8 cellular contexts compared by ENCODE assay signal in genomic region chr15:81323944-81324881, GRCh38. TPM values are rescaled to one million over a fixed set of nuclear protein-coding genes. Genes with fewer than 3 reads are reported as not detected.
DNase-seq lines count a peak whose midpoint lies in the region; ATAC-seq and TF ChIP-seq lines count a peak whose summit lies in the region.

Gene STARD5, minus strand, starts transcription at chr15:81324141. Its CDS starts 42 bp downstream, at chr15:81324099.

- intact Hi-C loops in esophagus squamous epithelium (cut with DNase I), result no loop called here

- in situ Hi-C loops in KBM-7 (cut with MboI; ENCODE audit: low pct_unique_long_range_greater_than_20kb, low sequenced_read_pairs), result no loop called here

- peak; percentile 99 for ATAC-seq in GM21723 (IDR thresholded peaks at IDR 0.05; ENCODE audit: unreplicated experiment)

- H3K9me3 ChIP-seq in esophagus squamous epithelium, result no peaks in the 10 kb centered on the region

- H3K27ac ChIP-seq in esophagus squamous epithelium, result peak within 1 kb of the TSS; percentile 91 to 95 (median 93)

- H3K4me3 ChIP-seq in esophagus squamous epithelium, result peak within 1 kb of the TSS; percentile 51 to 90 (median 80)

- H3K27me3 ChIP-seq in esophagus squamous epithelium, result no peaks in the 10 kb centered on the region

- 0 to 1% methylated on average over 11 to 18 of the region's 67 CpGs for WGBS in esophagus squamous epithelium, 2 donors

- peaks cover 0 to 25% (median 5%) of the 10 kb centered on the region in 3 donors for H3K36me3 ChIP-seq in esophagus squamous epithelium

- no peak for TF ChIP-seq CTCF in esophagus squamous epithelium (IDR thresholded peaks at IDR 0.05)

- DNase-seq in DMS53 (lab: John Stamatoyannopoulos, UW), result peak; percentile 98
- DNase-seq in KBM-7, result peak; percentile 100
- DNase-seq in activated T-cell treated with anti-CD3 and anti-CD28 coated beads, Interleukin-2, amount 50 U/mL, for 48 hours, result peak; percentile 97 to 98
- DNase-seq in esophagus squamous epithelium (lab: John Stamatoyannopoulos, UW), result peak; percentile 92
- peak; percentile 98 for DNase-seq in myocyte (ENCODE audit: low read depth)
- peak; percentile 90 to 95 for DNase-seq in stimulated activated CD8-positive, alpha-beta memory T cell treated with anti-CD3 and anti-CD28 coated beads, Interleukin-7, amount 100 ng/mL, for 4 hours (ENCODE audit: low read depth in 2 of 2)

- peaks cover 0 to 33% (median 5%) of the 10 kb centered on the region in 3 donors for H3K4me1 ChIP-seq in esophagus squamous epithelium

- peak in 2 of 4 donors; percentile 74 to 94 for TF ChIP-seq POLR2A in esophagus squamous epithelium (IDR thresholded peaks at IDR 0.05)

TF ChIP-seq in PFSK-1, 5 proteins besides CTCF, POLR2A, EP300 and RAD21:
- no peak for TF ChIP-seq FOXP2 (optimal IDR thresholded peaks at IDR 0.05; ENCODE audit: borderline replicate concordance, extremely low read depth, extremely low read length, insufficient read depth)
- no peak for TF ChIP-seq REST (IDR thresholded peaks at IDR 0.05; ENCODE audit: insufficient read depth in 1 of 2, low read depth in 2 of 2, low read length in 2 of 2)
- TF ChIP-seq TAF1 (IDR thresholded peaks at IDR 0.05; ENCODE audit: borderline replicate concordance, insufficient read depth, low read length), result peak; percentile 35; the same call in 1 of the 2 replicates
- TF ChIP-seq SIN3A (IDR thresholded peaks at IDR 0.05; ENCODE audit: borderline replicate concordance, insufficient read depth, low read length), result no peak
- TF ChIP-seq POLR2AphosphoS5 (IDR thresholded peaks at IDR 0.05; ENCODE audit: low read depth, low read length), result 0 out of 2 replicates have a peak, but pooled peaks have one; percentile 42

RNA-seq across cellular contexts. Expression of gene STARD5, which starts in this region (rescaled TPM):
- 0.41 TPM for polyA plus RNA-seq in PFSK-1 (2012; ENCODE audit: insufficient read length, low read depth)
- 10 to 100 TPM; 14.9 to 21.2 (median 17.5) TPM for total RNA-seq in esophagus squamous epithelium
- 4.0 and 5.2 TPM in 2 replicates for total RNA-seq in myocyte
- polyA plus RNA-seq in myocyte (2012), result 10.6 TPM

Comparison
In these comparisons a context has a peak if more than half of its experiments do, and no peak if none do; other contexts are left out.
1. Peak in every context shown above with its lines: DNase-seq, ATAC-seq, H3K4me3 ChIP-seq and H3K27ac ChIP-seq.